Comparison of ENCODE assay signal across 10 cellular contexts in the genomic region with DNA sequence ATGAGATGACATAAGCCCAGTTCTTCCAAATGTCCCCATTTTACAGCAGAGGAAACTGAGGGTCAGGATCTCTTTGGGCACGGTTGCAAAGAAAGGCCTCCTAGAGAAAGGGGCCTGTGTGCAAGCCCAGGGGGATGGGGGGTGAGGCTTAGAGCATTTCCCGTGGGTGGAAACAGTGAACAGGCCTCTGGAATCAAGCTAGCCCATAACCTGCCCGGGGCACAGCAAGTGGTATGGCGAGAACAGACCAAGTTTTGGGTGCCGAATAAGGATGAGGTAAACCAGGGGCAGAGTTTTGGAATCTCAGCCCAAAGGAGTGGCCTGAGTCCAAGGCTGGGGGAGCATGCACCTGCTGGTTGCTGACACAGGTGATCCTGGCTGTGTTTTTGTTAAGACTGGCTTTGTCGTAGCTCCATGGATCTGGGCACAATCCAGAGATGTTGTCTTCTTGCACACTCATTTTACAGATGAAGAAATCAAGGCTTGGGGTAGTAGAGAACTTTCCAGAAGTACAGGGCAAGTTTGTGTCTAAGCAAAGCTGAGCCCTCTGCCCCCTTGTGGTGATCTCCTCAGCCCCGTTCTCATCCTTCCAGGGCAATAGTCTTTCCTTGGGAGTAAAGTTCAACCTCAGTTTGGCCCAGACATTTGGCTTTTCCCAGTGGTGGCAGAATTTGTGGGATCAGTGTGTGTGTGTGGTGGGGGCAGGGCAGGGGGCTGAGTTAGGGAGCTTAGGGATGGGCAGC. TPM values are rescaled to one million over a fixed set of nuclear protein-coding genes. Genes with fewer than 3 reads are reported as not detected.
DNase-seq lines count a peak whose midpoint lies in the region; ATAC-seq and TF ChIP-seq lines count a peak whose summit lies in the region.
"Had no signal": no experiment of that assay in that cellular context is flagged by ENCODE, and none has a peak within 500 bp of the region (broad histone marks: within the 10 kb centered on the region; RNA-seq: fewer than 3 reads in every experiment).

No MANE protein-coding gene starts in this region.

- peak; percentile 48 for DNase-seq in activated CD8-positive, alpha-beta memory T cell treated with anti-CD3 and anti-CD28 coated beads, Interleukin-2, amount 50 U/mL, for 48 hours
- no peak for DNase-seq in activated CD8-positive, alpha-beta memory T cell treated with anti-CD3 and anti-CD28 coated beads, Interleukin-2, amount 50 U/mL, for 4 hours
- DNase-seq in smooth muscle cell (lab: John Stamatoyannopoulos, UW; ENCODE audit: unreplicated experiment) = no peak
- DNase-seq in foreskin melanocyte = no peak

- H3K4me2 ChIP-seq in OCI-LY3 (ENCODE audit: low read length) = no peak overlapping the region
- H3K4me2 ChIP-seq in smooth muscle cell = no peak overlapping the region

- H2AFZ ChIP-seq in OCI-LY3 (ENCODE audit: low read depth, low read length) (no peak overlapping the region), smooth muscle cell (ENCODE audit: low read depth) (no peak overlapping the region)

- 85% methylated on average over 7 of the region's 7 CpGs for WGBS in smooth muscle cell (ENCODE audit: low lambda C conversion rate)

- H4K20me1 ChIP-seq in OCI-LY3 (ENCODE audit: insufficient read depth, low read length) (no peaks in the 10 kb centered on the region), smooth muscle cell (ENCODE audit: low read depth) (no peaks in the 10 kb centered on the region)

- no peaks in the 10 kb centered on the region for H3F3A ChIP-seq in smooth muscle cell (ENCODE audit: low read depth)

- H3K27ac ChIP-seq in OCI-LY3 (ENCODE audit: low read length) (no peak overlapping the region), smooth muscle cell (ENCODE audit: low read depth) (no peak overlapping the region)

- H3K36me3 ChIP-seq in OCI-LY3 (replicated peaks; ENCODE audit: low read depth, low read length) = no peaks in the 10 kb centered on the region
- H3K36me3 ChIP-seq in smooth muscle cell (ENCODE audit: low read depth) = no peaks in the 10 kb centered on the region

- no peaks in the 10 kb centered on the region for H3K27me3 ChIP-seq in OCI-LY3 (ENCODE audit: low read depth, low read length)
- H3K27me3 ChIP-seq in smooth muscle cell (ENCODE audit: low read depth) = peaks cover 13% of the 10 kb centered on the region

- H3K9ac ChIP-seq in OCI-LY3 (ENCODE audit: low read length) = no peak overlapping the region
- no peak overlapping the region for H3K9ac ChIP-seq in smooth muscle cell (ENCODE audit: low read depth)

- TF ChIP-seq CTCF in OCI-LY3 (IDR thresholded peaks at IDR 0.05; ENCODE audit: low read depth, low read length) (peak; percentile 63), smooth muscle cell (IDR thresholded peaks at IDR 0.05; ENCODE audit: borderline replicate concordance, insufficient read depth, poor library complexity, severe bottlenecking) (peak; percentile 22)

- H3K4me1 ChIP-seq in OCI-LY3 (ENCODE audit: low read length) (peaks cover 10% of the 10 kb centered on the region), smooth muscle cell (ENCODE audit: low read depth) (no peaks in the 10 kb centered on the region)

- H3K79me2 ChIP-seq in OCI-LY3 (ENCODE audit: low read length) = no peaks in the 10 kb centered on the region
- H3K79me2 ChIP-seq in smooth muscle cell (ENCODE audit: low read depth) = no peaks in the 10 kb centered on the region

- peak; percentile 46 for ATAC-seq in esophagus mucosa
- no peak for ATAC-seq in GM21717 (IDR thresholded peaks at IDR 0.05; ENCODE audit: unreplicated experiment)
- no peak for ATAC-seq in GM19397 (IDR thresholded peaks at IDR 0.05; ENCODE audit: unreplicated experiment)
- ATAC-seq: activated naive CD4-positive, alpha-beta T cell treated with anti-CD3 and anti-CD28 coated beads, Interleukin-2, amount 50 U/mL, for 72 hours; CD8-positive, alpha-beta T cell had no signal

- no peaks in the 10 kb centered on the region for H3K9me3 ChIP-seq in OCI-LY3 (ENCODE audit: insufficient read depth, low read length)
- H3K9me3 ChIP-seq in smooth muscle cell (replicated peaks; ENCODE audit: low read depth) = no peaks in the 10 kb centered on the region

- H3K4me3 ChIP-seq in OCI-LY3 (ENCODE audit: low read length) (no peak overlapping the region), smooth muscle cell (no peak overlapping the region)

RNA-seq across cellular contexts. Expression of gene MYEOV, which starts 53.5 kb away (rescaled TPM):
- total RNA-seq in esophagus mucosa = 4.7 TPM
- total RNA-seq in smooth muscle cell = not detected in 2 replicates
- polyA plus RNA-seq in smooth muscle cell = 0.33 and 1.1 TPM in 2 replicates
- total RNA-seq: activated naive CD4-positive, alpha-beta T cell treated with anti-CD3 and anti-CD28 coated beads, Interleukin-2, amount 50 U/mL, for 72 hours had no signal
